ENCODE assay signal across 7 cellular contexts in genomic region chr1:146415017-146415416, GRCh38.
DNase-seq lines count a peak whose midpoint lies in the region; ATAC-seq and TF ChIP-seq lines count a peak whose summit lies in the region.
"Not testable (repeated sequence)": the region's sequence is repeated elsewhere in the genome, so short reads cannot be mapped to it uniquely, and the experiment has no call there.

No MANE protein-coding gene starts in this region.

- 67 to 76% (median 68%) methylated on average over 5 of the region's 7 CpGs for WGBS in psoas muscle, 3 donors

- not testable (repeated sequence) for TF ChIP-seq CTCF in psoas muscle (IDR thresholded peaks at IDR 0.05)

- intact Hi-C loops in CD4-positive, alpha-beta memory T cell (cut with micrococcal nuclease); activated CD4-positive, alpha-beta memory T cell treated with anti-CD3 and anti-CD28 coated beads for 36 hours (cut with micrococcal nuclease); activated naive CD4-positive, alpha-beta T cell treated with anti-CD3 and anti-CD28 coated beads for 36 hours (cut with micrococcal nuclease); psoas muscle (cut with DNase I): not testable (repeated sequence)

- POLR2A ChIA-PET in CD4-positive, alpha-beta memory T cell (lab: Charles Lee; ENCODE audit: partially characterized antibody); T-cell (lab: Charles Lee); activated CD4-positive, alpha-beta memory T cell treated with anti-CD3 and anti-CD28 coated beads for 36 hours (lab: Charles Lee); activated naive CD8-positive, alpha-beta T cell treated with anti-CD3 and anti-CD28 coated beads, Interleukin-2, amount 10 ng/mL, durations not matched to agents 7 days and 5 days (lab: Charles Lee): not testable (repeated sequence)

- peaks cover 7 to 16% (median 11%) of the 10 kb centered on the region in 4 donors for H3K4me1 Mint-ChIP-seq in CD4-positive, alpha-beta memory T cell
- H3K4me1 Mint-ChIP-seq in T-cell (peaks cover 15 to 19% (median 17%) of the 10 kb centered on the region in 3 donors), immature natural killer cell (peaks cover 14 to 16% of the 10 kb centered on the region in 2 donors)
- H3K4me1 Mint-ChIP-seq in activated CD4-positive, alpha-beta memory T cell treated with anti-CD3 and anti-CD28 coated beads for 36 hours (ENCODE audit: low read depth); activated naive CD4-positive, alpha-beta T cell treated with anti-CD3 and anti-CD28 coated beads for 36 hours (ENCODE audit: low read depth); activated naive CD8-positive, alpha-beta T cell treated with anti-CD3 and anti-CD28 coated beads, Interleukin-2, amount 10 ng/mL, durations not matched to agents 7 days and 5 days: not testable (repeated sequence)

- not testable (repeated sequence) for H3K27ac ChIP-seq in CD4-positive, alpha-beta memory T cell (ENCODE audit: low read depth, low read length)
- peak overlapping the region; percentile 50 for H3K27ac ChIP-seq in psoas muscle

- H3K9me3 ChIP-seq in CD4-positive, alpha-beta memory T cell (ENCODE audit: control insufficient read depth in 1 of 2, low read length in 2 of 2); psoas muscle: not testable (repeated sequence)

- not testable (repeated sequence) for DNase-seq in CD4-positive, alpha-beta memory T cell; T-cell; activated CD4-positive, alpha-beta memory T cell treated with anti-CD3 and anti-CD28 coated beads for 36 hours; activated naive CD4-positive, alpha-beta T cell treated with anti-CD3 and anti-CD28 coated beads for 36 hours; activated naive CD8-positive, alpha-beta T cell treated with anti-CD3 and anti-CD28 coated beads, Interleukin-2, amount 10 ng/mL, durations not matched to agents 7 days and 5 days; immature natural killer cell; psoas muscle

- peak overlapping the region in 7 of 8 donors; percentile 41 to 77 (median 62) for H3K4me3 Mint-ChIP-seq in CD4-positive, alpha-beta memory T cell
- H3K4me3 Mint-ChIP-seq in T-cell (peak overlapping the region in 2 of 3 donors; percentile 45 to 66), immature natural killer cell (peak overlapping the region in 1 of 5 donors; percentile 61)
- H3K4me3 Mint-ChIP-seq in activated CD4-positive, alpha-beta memory T cell treated with anti-CD3 and anti-CD28 coated beads for 36 hours: peak overlapping the region; percentile 43
- H3K4me3 Mint-ChIP-seq in activated naive CD4-positive, alpha-beta T cell treated with anti-CD3 and anti-CD28 coated beads for 36 hours: peak overlapping the region; percentile 59
- peak overlapping the region; percentile 50 for H3K4me3 Mint-ChIP-seq in activated naive CD8-positive, alpha-beta T cell treated with anti-CD3 and anti-CD28 coated beads, Interleukin-2, amount 10 ng/mL, durations not matched to agents 7 days and 5 days

- not testable (repeated sequence) for H3K4me3 ChIP-seq in CD4-positive, alpha-beta memory T cell (ENCODE audit: low read length in 2 of 2); psoas muscle

- not testable (repeated sequence) for H3K9me3 Mint-ChIP-seq in CD4-positive, alpha-beta memory T cell; T-cell; activated CD4-positive, alpha-beta memory T cell treated with anti-CD3 and anti-CD28 coated beads for 36 hours; activated naive CD4-positive, alpha-beta T cell treated with anti-CD3 and anti-CD28 coated beads for 36 hours; activated naive CD8-positive, alpha-beta T cell treated with anti-CD3 and anti-CD28 coated beads, Interleukin-2, amount 10 ng/mL, durations not matched to agents 7 days and 5 days; immature natural killer cell

- not testable (repeated sequence) for H3K27me3 ChIP-seq in CD4-positive, alpha-beta memory T cell (ENCODE audit: insufficient read depth, low read length); psoas muscle (ENCODE audit: insufficient read depth in 3 of 3, low read length in 2 of 3)

- H3K36me3 ChIP-seq in CD4-positive, alpha-beta memory T cell (ENCODE audit: insufficient read depth, low read length); psoas muscle (ENCODE audit: insufficient read depth in 1 of 2, low read depth in 1 of 2): not testable (repeated sequence)

- CTCF ChIA-PET in CD4-positive, alpha-beta memory T cell (lab: Charles Lee; ENCODE audit: partially characterized antibody); T-cell (lab: Charles Lee); activated CD4-positive, alpha-beta memory T cell treated with anti-CD3 and anti-CD28 coated beads for 36 hours (lab: Charles Lee); activated naive CD4-positive, alpha-beta T cell treated with anti-CD3 and anti-CD28 coated beads for 36 hours (lab: Charles Lee): not testable (repeated sequence)

- peak in 1 of 4 experiments; percentile 59 for ATAC-seq in T-cell (replicated peaks in 1 of 4)
- ATAC-seq in activated naive CD8-positive, alpha-beta T cell treated with anti-CD3 and anti-CD28 coated beads, Interleukin-2, amount 10 ng/mL, durations not matched to agents 7 days and 5 days (ENCODE audit: low read depth); psoas muscle: not testable (repeated sequence)

- H3K27me3 Mint-ChIP-seq in CD4-positive, alpha-beta memory T cell; T-cell; activated CD4-positive, alpha-beta memory T cell treated with anti-CD3 and anti-CD28 coated beads for 36 hours; activated naive CD4-positive, alpha-beta T cell treated with anti-CD3 and anti-CD28 coated beads for 36 hours (ENCODE audit: low read depth); activated naive CD8-positive, alpha-beta T cell treated with anti-CD3 and anti-CD28 coated beads, Interleukin-2, amount 10 ng/mL, durations not matched to agents 7 days and 5 days; immature natural killer cell (ENCODE audit: low read depth in 3 of 3): not testable (repeated sequence)

- H3K4me1 ChIP-seq in CD4-positive, alpha-beta memory T cell (ENCODE audit: insufficient read depth, low read length); psoas muscle: not testable (repeated sequence)

- H3K36me3 Mint-ChIP-seq in CD4-positive, alpha-beta memory T cell; T-cell; activated CD4-positive, alpha-beta memory T cell treated with anti-CD3 and anti-CD28 coated beads for 36 hours; activated naive CD4-positive, alpha-beta T cell treated with anti-CD3 and anti-CD28 coated beads for 36 hours (ENCODE audit: low read depth); activated naive CD8-positive, alpha-beta T cell treated with anti-CD3 and anti-CD28 coated beads, Interleukin-2, amount 10 ng/mL, durations not matched to agents 7 days and 5 days; immature natural killer cell: not testable (repeated sequence)

- peak overlapping the region; percentile 82 to 96 (median 94) for H3K27ac Mint-ChIP-seq in CD4-positive, alpha-beta memory T cell
- H3K27ac Mint-ChIP-seq in T-cell (peak overlapping the region; percentile 95 to 98), immature natural killer cell (peak overlapping the region; percentile 34 to 96 (median 88))
- H3K27ac Mint-ChIP-seq in activated CD4-positive, alpha-beta memory T cell treated with anti-CD3 and anti-CD28 coated beads for 36 hours: not testable (repeated sequence)
- H3K27ac Mint-ChIP-seq in activated naive CD4-positive, alpha-beta T cell treated with anti-CD3 and anti-CD28 coated beads for 36 hours: peak overlapping the region; percentile 46
- peak overlapping the region; percentile 56 for H3K27ac Mint-ChIP-seq in activated naive CD8-positive, alpha-beta T cell treated with anti-CD3 and anti-CD28 coated beads, Interleukin-2, amount 10 ng/mL, durations not matched to agents 7 days and 5 days
